ENCODE assay signal across 22 cellular contexts in the genomic region with DNA sequence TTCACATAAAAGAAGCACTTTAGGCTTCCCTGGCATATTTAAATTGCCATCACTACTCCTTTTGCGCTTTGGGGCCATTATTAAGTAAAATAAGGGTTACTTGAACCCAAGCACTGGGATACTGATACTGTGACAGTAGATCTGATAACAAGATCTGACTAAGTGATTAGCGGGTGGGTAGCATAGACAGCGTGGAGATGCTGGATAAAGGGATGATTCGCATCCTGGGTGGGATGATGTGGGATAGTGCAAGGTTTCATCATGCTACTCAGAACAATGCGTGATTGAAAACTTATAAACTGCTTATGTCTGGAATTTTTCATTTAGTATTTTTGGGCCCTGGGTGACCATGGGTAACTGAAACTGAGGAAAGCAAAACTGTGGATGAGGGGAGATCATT.
DNase-seq lines count a peak whose midpoint lies in the region; ATAC-seq and TF ChIP-seq lines count a peak whose summit lies in the region.
"Had no signal": no experiment of that assay in that cellular context is flagged by ENCODE, and none has a peak within 500 bp of the region (broad histone marks: within the 10 kb centered on the region; RNA-seq: fewer than 3 reads in every experiment).

No MANE protein-coding gene starts in this region.

- peaks cover 6% of the 10 kb centered on the region for H3K4me1 Mint-ChIP-seq in activated naive CD4-positive, alpha-beta T cell treated with anti-CD3 and anti-CD28 coated beads, Interleukin-2, amount 50 U/mL, for 24 hours
- peaks cover 14% of the 10 kb centered on the region for H3K4me1 Mint-ChIP-seq in activated naive CD4-positive, alpha-beta T cell treated with anti-CD3 and anti-CD28 coated beads for 36 hours (ENCODE audit: low read depth)
- H3K4me1 Mint-ChIP-seq in GM23338 = peaks cover 5% of the 10 kb centered on the region
- no peaks in the 10 kb centered on the region for H3K4me1 Mint-ChIP-seq in CD4-positive, alpha-beta T cell (ENCODE audit: low read depth)

- POLR2A ChIA-PET in CD4-positive, alpha-beta T cell (lab: Charles Lee) = no interaction called here

- H3K4me2 ChIP-seq in GM23338 = no peak overlapping the region

- H3K27me3 Mint-ChIP-seq in activated naive CD4-positive, alpha-beta T cell treated with anti-CD3 and anti-CD28 coated beads, Interleukin-2, amount 50 U/mL, for 24 hours = no peaks in the 10 kb centered on the region
- H3K27me3 Mint-ChIP-seq in activated naive CD4-positive, alpha-beta T cell treated with anti-CD3 and anti-CD28 coated beads for 36 hours (ENCODE audit: low read depth) = no peaks in the 10 kb centered on the region
- peaks cover 2% of the 10 kb centered on the region for H3K27me3 Mint-ChIP-seq in GM23338 (ENCODE audit: insufficient read depth, low read depth, poor library complexity)
- H3K27me3 Mint-ChIP-seq in CD4-positive, alpha-beta T cell = no peaks in the 10 kb centered on the region

- peaks cover 5% of the 10 kb centered on the region; the same call in 1 of the 2 replicates for H3K4me1 ChIP-seq in GM23338 (ENCODE audit: insufficient read depth)
- no peaks in the 10 kb centered on the region for H3K4me1 ChIP-seq in foreskin keratinocyte
- H3K4me1 ChIP-seq: spleen, thyroid gland had no signal

- H3K27me3 ChIP-seq in GM23338 (ENCODE audit: insufficient read depth) (no peaks in the 10 kb centered on the region), foreskin keratinocyte (no peaks in the 10 kb centered on the region)
- H3K27me3 ChIP-seq in CD4-positive, alpha-beta T cell (ENCODE audit: control insufficient read depth, insufficient read depth, low read length) = no peaks in the 10 kb centered on the region
- H3K27me3 ChIP-seq: spleen, thyroid gland had no signal

- no peaks in the 10 kb centered on the region for H3K36me3 ChIP-seq in GM23338 (ENCODE audit: insufficient read depth)
- H3K36me3 ChIP-seq: heart right ventricle, neutrophil, spleen, thyroid gland had no signal

- H3K9me3 Mint-ChIP-seq in activated naive CD4-positive, alpha-beta T cell treated with anti-CD3 and anti-CD28 coated beads, Interleukin-2, amount 50 U/mL, for 24 hours = no peaks in the 10 kb centered on the region
- no peaks in the 10 kb centered on the region for H3K9me3 Mint-ChIP-seq in activated naive CD4-positive, alpha-beta T cell treated with anti-CD3 and anti-CD28 coated beads for 36 hours
- H3K9me3 Mint-ChIP-seq in GM23338 = no peaks in the 10 kb centered on the region
- H3K9me3 Mint-ChIP-seq in CD4-positive, alpha-beta T cell = no peaks in the 10 kb centered on the region
- H3K9me3 Mint-ChIP-seq: CD8-positive, alpha-beta memory T cell; endodermal cell had no signal

- H3K9me2 ChIP-seq in GM23338 (ENCODE audit: insufficient read depth) = peaks cover 12% of the 10 kb centered on the region

- no peak for DNase-seq in activated naive CD4-positive, alpha-beta T cell treated with anti-CD3 and anti-CD28 coated beads for 36 hours
- DNase-seq in GM23338 (ENCODE audit: low spot score) (no peak), foreskin keratinocyte (no peak), SW480 (ENCODE audit: low spot score) (no peak), NCI-H2171 treated with DMSO at 0.1 percent for 48 hours (lab: John Stamatoyannopoulos, UW) (no peak)
- DNase-seq in CD4-positive, alpha-beta T cell = no peak
- DNase-seq: activated gamma-delta T cell; CD8-positive, alpha-beta memory T cell; DMS53; endodermal cell; heart right ventricle; KBM-7; MV-4-11; NCI-H1694 treated with DMSO at 0.1 percent for 48 hours; NCI-H446 treated with DMSO at 0.1 percent for 48 hours; RPMI8226; spleen; SW 1271; thyroid gland had no signal

- no peaks in the 10 kb centered on the region for H3K36me3 Mint-ChIP-seq in activated naive CD4-positive, alpha-beta T cell treated with anti-CD3 and anti-CD28 coated beads, Interleukin-2, amount 50 U/mL, for 24 hours
- no peaks in the 10 kb centered on the region for H3K36me3 Mint-ChIP-seq in activated naive CD4-positive, alpha-beta T cell treated with anti-CD3 and anti-CD28 coated beads for 36 hours (ENCODE audit: low read depth)
- no peaks in the 10 kb centered on the region for H3K36me3 Mint-ChIP-seq in GM23338 (ENCODE audit: low read depth)
- H3K36me3 Mint-ChIP-seq in CD4-positive, alpha-beta T cell (ENCODE audit: low read depth) = no peaks in the 10 kb centered on the region

- no peaks in the 10 kb centered on the region for H3K9me3 ChIP-seq in CD4-positive, alpha-beta T cell (ENCODE audit: control insufficient read depth, low read length)
- H3K9me3 ChIP-seq: heart right ventricle, neutrophil, spleen, thyroid gland had no signal

- peak overlapping the region; percentile 74; the same call in 1 of the 2 replicates for H2AFZ ChIP-seq in GM23338

- TF ChIP-seq CTCF in GM23338 (conservative IDR thresholded peaks at IDR 0.05; ENCODE audit: low read depth in 2 of 2) (no peak), foreskin keratinocyte (conservative IDR thresholded peaks at IDR 0.05) (no peak)
- no peak for TF ChIP-seq CTCF in CD4-positive, alpha-beta T cell (IDR thresholded peaks at IDR 0.05)

- H4K20me1 ChIP-seq in GM23338 (replicated peaks; ENCODE audit: insufficient read depth) = no peaks in the 10 kb centered on the region

- H3F3A ChIP-seq in GM23338 (replicated peaks; ENCODE audit: low read depth) = no peaks in the 10 kb centered on the region

- H3K4me3 ChIP-seq in GM23338 = no peak overlapping the region
- H3K4me3 ChIP-seq: heart right ventricle, spleen, thyroid gland had no signal

- H3K79me2 ChIP-seq in GM23338 (replicated peaks; ENCODE audit: insufficient read depth) = no peaks in the 10 kb centered on the region

- intact Hi-C loops in activated naive CD4-positive, alpha-beta T cell treated with anti-CD3 and anti-CD28 coated beads for 36 hours (cut with micrococcal nuclease) = no loop called here
- intact Hi-C loops in CD4-positive, alpha-beta T cell (cut with DNase I, micrococcal nuclease) = no loop called here

- CTCF ChIA-PET in activated naive CD4-positive, alpha-beta T cell treated with anti-CD3 and anti-CD28 coated beads for 36 hours (lab: Charles Lee) = no interaction called here
- CTCF ChIA-PET in CD4-positive, alpha-beta T cell (lab: Charles Lee) = interaction anchor here (1.0 kb wide), 1 partner anchor 58 kb away, joined by 3 read pairs; no protein-coding TSS in a partner anchor

- no peak for ATAC-seq in GM23338
- ATAC-seq in SK-N-SH treated with all-trans-retinoic acid at 6 μM for 48 hours = peak; percentile 32; the same call in 1 of the 3 replicates
- peak; percentile 61 for ATAC-seq in foreskin keratinocyte
- no peak for ATAC-seq in CD4-positive, alpha-beta T cell (ENCODE audit: poor library complexity)
- ATAC-seq: heart right ventricle had no signal

- no peak overlapping the region for H3K4me3 Mint-ChIP-seq in activated naive CD4-positive, alpha-beta T cell treated with anti-CD3 and anti-CD28 coated beads, Interleukin-2, amount 50 U/mL, for 24 hours
- no peak overlapping the region for H3K4me3 Mint-ChIP-seq in activated naive CD4-positive, alpha-beta T cell treated with anti-CD3 and anti-CD28 coated beads for 36 hours
- no peak overlapping the region for H3K4me3 Mint-ChIP-seq in GM23338
- H3K4me3 Mint-ChIP-seq in CD4-positive, alpha-beta T cell = no peak overlapping the region
- H3K4me3 Mint-ChIP-seq: CD8-positive, alpha-beta memory T cell; endodermal cell had no signal

- peak overlapping the region; percentile 81 for H3K27ac Mint-ChIP-seq in activated naive CD4-positive, alpha-beta T cell treated with anti-CD3 and anti-CD28 coated beads, Interleukin-2, amount 50 U/mL, for 24 hours
- H3K27ac Mint-ChIP-seq in activated naive CD4-positive, alpha-beta T cell treated with anti-CD3 and anti-CD28 coated beads for 36 hours = no peak overlapping the region
- no peak overlapping the region for H3K27ac Mint-ChIP-seq in GM23338
- no peak overlapping the region for H3K27ac Mint-ChIP-seq in CD4-positive, alpha-beta T cell
- H3K27ac Mint-ChIP-seq: endodermal cell had no signal

- H3K27ac ChIP-seq in GM23338 (ENCODE audit: low read depth) = no peak overlapping the region
- H3K27ac ChIP-seq in foreskin keratinocyte = no peak overlapping the region
- no peak overlapping the region for H3K27ac ChIP-seq in CD4-positive, alpha-beta T cell (ENCODE audit: low read depth, low read length)
- H3K27ac ChIP-seq: heart right ventricle, neutrophil, spleen, thyroid gland had no signal

TF ChIP-seq in SK-N-SH treated with all-trans-retinoic acid at 6 μM for 48 hours, 23 proteins besides CTCF, POLR2A, EP300 and RAD21 (continues in another document):
- no peak for TF ChIP-seq ZFP30 (CRISPR knock-in tag; IDR thresholded peaks at IDR 0.05)
- TF ChIP-seq, protein P1, sequence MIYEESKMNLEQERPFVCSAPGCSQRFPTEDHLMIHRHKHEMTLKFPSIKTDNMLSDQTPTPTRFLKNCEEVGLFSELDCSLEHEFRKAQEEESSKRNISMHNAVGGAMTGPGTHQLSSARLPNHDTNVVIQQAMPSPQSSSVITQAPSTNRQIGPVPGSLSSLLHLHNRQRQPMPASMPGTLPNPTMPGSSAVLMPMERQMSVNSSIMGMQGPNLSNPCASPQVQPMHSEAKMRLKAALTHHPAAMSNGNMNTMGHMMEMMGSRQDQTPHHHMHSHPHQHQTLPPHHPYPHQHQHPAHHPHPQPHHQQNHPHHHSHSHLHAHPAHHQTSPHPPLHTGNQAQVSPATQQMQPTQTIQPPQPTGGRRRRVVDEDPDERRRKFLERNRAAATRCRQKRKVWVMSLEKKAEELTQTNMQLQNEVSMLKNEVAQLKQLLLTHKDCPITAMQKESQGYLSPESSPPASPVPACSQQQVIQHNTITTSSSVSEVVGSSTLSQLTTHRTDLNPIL (CRISPR knock-in tag; IDR thresholded peaks at IDR 0.05; ENCODE audit: low read depth) = no peak
- no peak for TF ChIP-seq ZC3H10 (CRISPR knock-in tag; IDR thresholded peaks at IDR 0.05)
- no peak for TF ChIP-seq ZFP3 (CRISPR knock-in tag; IDR thresholded peaks at IDR 0.05)
- TF ChIP-seq ZNF8 (CRISPR knock-in tag; IDR thresholded peaks at IDR 0.05) = no peak
- TF ChIP-seq ZNF70 (CRISPR knock-in tag; IDR thresholded peaks at IDR 0.05) = no peak
- TF ChIP-seq ARNTL (CRISPR knock-in tag; IDR thresholded peaks at IDR 0.05; ENCODE audit: borderline replicate concordance, low read depth) = no peak
- TF ChIP-seq, protein P2, sequence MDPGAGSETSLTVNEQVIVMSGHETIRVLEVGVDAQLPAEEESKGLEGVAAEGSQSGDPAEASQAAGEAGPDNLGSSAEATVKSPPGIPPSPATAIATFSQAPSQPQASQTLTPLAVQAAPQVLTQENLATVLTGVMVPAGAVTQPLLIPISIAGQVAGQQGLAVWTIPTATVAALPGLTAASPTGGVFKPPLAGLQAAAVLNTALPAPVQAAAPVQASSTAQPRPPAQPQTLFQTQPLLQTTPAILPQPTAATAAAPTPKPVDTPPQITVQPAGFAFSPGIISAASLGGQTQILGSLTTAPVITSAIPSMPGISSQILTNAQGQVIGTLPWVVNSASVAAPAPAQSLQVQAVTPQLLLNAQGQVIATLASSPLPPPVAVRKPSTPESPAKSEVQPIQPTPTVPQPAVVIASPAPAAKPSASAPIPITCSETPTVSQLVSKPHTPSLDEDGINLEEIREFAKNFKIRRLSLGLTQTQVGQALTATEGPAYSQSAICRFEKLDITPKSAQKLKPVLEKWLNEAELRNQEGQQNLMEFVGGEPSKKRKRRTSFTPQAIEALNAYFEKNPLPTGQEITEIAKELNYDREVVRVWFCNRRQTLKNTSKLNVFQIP (CRISPR knock-in tag; IDR thresholded peaks at IDR 0.05; ENCODE audit: borderline replicate concordance, low read depth) = no peak
- TF ChIP-seq CSDC2 (CRISPR knock-in tag; IDR thresholded peaks at IDR 0.05) = no peak

Comparison
In these comparisons a context has a peak if more than half of its experiments do, and no peak if none do; other contexts are left out.
1. ATAC-seq: peak in SK-N-SH treated with all-trans-retinoic acid at 6 μM for 48 hours (single experiment) and foreskin keratinocyte (single experiment); none in GM23338 (single experiment) and CD4-positive, alpha-beta T cell (single experiment).